17 cellular contexts compared by ENCODE assay signal in genomic region chr1:29551123-29551522, GRCh38.
DNase-seq lines count a peak whose midpoint lies in the region; ATAC-seq, FAIRE-seq and TF ChIP-seq lines count a peak whose summit lies in the region.
"Had no signal": no experiment of that assay in that cellular context is flagged by ENCODE, and none has a peak within 500 bp of the region (broad histone marks: within the 10 kb centered on the region; RNA-seq: fewer than 3 reads in every experiment).

No MANE protein-coding gene starts in this region.

- peak overlapping the region; percentile 71 for H3K27ac Mint-ChIP-seq in neural crest cell (ENCODE audit: unreplicated experiment)
- H3K27ac Mint-ChIP-seq: CD8-positive, alpha-beta T cell; HFFc6 had no signal

- no peaks in the 10 kb centered on the region for H4K20me1 ChIP-seq in PC-9 (ENCODE audit: insufficient read depth)

- CTCF ChIA-PET in PC-9 (lab: Charles Lee) = no interaction called here

- POLR2A ChIA-PET in PC-9 (lab: Charles Lee; ENCODE audit: unreplicated experiment) = no interaction called here

- TF ChIP-seq CTCF in PC-9 (conservative IDR thresholded peaks at IDR 0.05) (no peak), bronchial epithelial cell (IDR thresholded peaks at IDR 0.05; ENCODE audit: insufficient read depth, low read length, severe bottlenecking) (no peak), neural crest cell (conservative IDR thresholded peaks at IDR 0.05) (no peak), suprapubic skin (IDR thresholded peaks at IDR 0.05) (no peak)

- H3K9me3 ChIP-seq in PC-9 (ENCODE audit: insufficient read depth, low read depth) (no peaks in the 10 kb centered on the region), suprapubic skin (no peaks in the 10 kb centered on the region)
- H3K9me3 ChIP-seq: A549, BE2C had no signal

- H3K79me2 ChIP-seq in PC-9 (ENCODE audit: low read depth) = no peaks in the 10 kb centered on the region

- peak overlapping the region; percentile 81 for H3K27ac ChIP-seq in PC-9
- H3K27ac ChIP-seq in suprapubic skin = no peak overlapping the region
- H3K27ac ChIP-seq: A549, C4-2B, HL-60 had no signal

- H3K27me3 ChIP-seq in PC-9 (ENCODE audit: insufficient read depth, low read depth) = no peaks in the 10 kb centered on the region
- no peaks in the 10 kb centered on the region for H3K27me3 ChIP-seq in bronchial epithelial cell (ENCODE audit: control insufficient read depth, insufficient read depth, low read length)
- peaks cover 14% of the 10 kb centered on the region for H3K27me3 ChIP-seq in suprapubic skin
- H3K27me3 ChIP-seq: BE2C had no signal

- H3K27me3 Mint-ChIP-seq in neural crest cell (ENCODE audit: low read depth) = peaks cover 2% of the 10 kb centered on the region

- no peaks in the 10 kb centered on the region for H3K36me3 Mint-ChIP-seq in neural crest cell (ENCODE audit: low read depth)
- H3K36me3 Mint-ChIP-seq: CD8-positive, alpha-beta T cell had no signal

- FAIRE-seq in bronchial epithelial cell (lab: Jason Lieb, UNC) = peak; percentile 99
- FAIRE-seq: A549, D721Med had no signal

- no peaks in the 10 kb centered on the region for H3K9me3 Mint-ChIP-seq in neural crest cell
- H3K9me3 Mint-ChIP-seq: CD8-positive, alpha-beta T cell had no signal

- peaks cover 33% of the 10 kb centered on the region for H3K4me1 ChIP-seq in PC-9 (replicated peaks; ENCODE audit: insufficient read depth)
- no peaks in the 10 kb centered on the region for H3K4me1 ChIP-seq in suprapubic skin
- H3K4me1 ChIP-seq: A549, BE2C had no signal

- H3K9me2 ChIP-seq in PC-9 (ENCODE audit: insufficient read depth) = no peaks in the 10 kb centered on the region

- H3K4me1 Mint-ChIP-seq in neural crest cell = no peaks in the 10 kb centered on the region

- H3K36me3 ChIP-seq in PC-9 (ENCODE audit: low read depth) (no peaks in the 10 kb centered on the region), bronchial epithelial cell (ENCODE audit: control insufficient read depth, insufficient read depth, low read length) (no peaks in the 10 kb centered on the region), suprapubic skin (no peaks in the 10 kb centered on the region)
- H3K36me3 ChIP-seq: BE2C had no signal

- ATAC-seq in left ventricle myocardium superior (no peak), HG03457 (IDR thresholded peaks at IDR 0.05; ENCODE audit: unreplicated experiment) (no peak)
- ATAC-seq: A549; CD8-positive, alpha-beta T cell had no signal

- peaks cover 15% of the 10 kb centered on the region; the same call in 1 of the 2 replicates for H3F3A ChIP-seq in PC-9 (ENCODE audit: insufficient read depth, low read depth)

- peak overlapping the region; percentile 78 for H3K4me2 ChIP-seq in PC-9
- H3K4me2 ChIP-seq: A549 had no signal

- TF ChIP-seq EP300 in suprapubic skin (IDR thresholded peaks at IDR 0.05) = no peak

- no peak for TF ChIP-seq POLR2A in suprapubic skin (IDR thresholded peaks at IDR 0.05)

- intact Hi-C loops in PC-9 (cut with micrococcal nuclease; ENCODE audit: unreplicated experiment) = loop anchor here (5.0 kb wide), 1 partner anchor 91 kb away; no protein-coding TSS in a partner anchor
- intact Hi-C loops in left ventricle myocardium superior (cut with micrococcal nuclease) = no loop called here

- WGBS in suprapubic skin = 55% methylated on average over 2 of the region's 12 CpGs

- BruUV-seq in PC-9 (replicated peaks; lab: Mats Ljungman, UMichigan) = no TSS peak

- DNase-seq in PC-9 = no peak
- DNase-seq in bronchial epithelial cell (ENCODE audit: low read depth) = no peak
- DNase-seq in neural crest cell (ENCODE audit: low read depth, low spot score) = no peak
- DNase-seq in suprapubic skin (ENCODE audit: low spot score in 2 of 2) = peak; percentile 40 to 47
- no peak for DNase-seq in left ventricle myocardium superior
- DNase-seq: BE2C; CD8-positive, alpha-beta T cell; COR-L47; DMS53; GF-D8; HCEC 1CT; HFFc6 had no signal

- H3K4me3 ChIP-seq in PC-9 = no peak overlapping the region; the same call in 1 of the 2 replicates
- H3K4me3 ChIP-seq in bronchial epithelial cell (ENCODE audit: low read depth, low read length) = no peak overlapping the region
- no peak overlapping the region for H3K4me3 ChIP-seq in suprapubic skin
- H3K4me3 ChIP-seq: A549 had no signal

- no peak overlapping the region for H3K4me3 Mint-ChIP-seq in neural crest cell
- H3K4me3 Mint-ChIP-seq: CD8-positive, alpha-beta T cell; HFFc6 had no signal

- H2AFZ ChIP-seq in PC-9 = no peak overlapping the region

Comparison
In these comparisons a context has a peak if more than half of its experiments do, and no peak if none do; other contexts are left out.
1. DNase-seq: peak in suprapubic skin (2 of 2); none in PC-9 (0 of 2), bronchial epithelial cell (single experiment), neural crest cell (single experiment) and left ventricle myocardium superior (single experiment).